ENCODE assay signal across 16 cellular contexts in the genomic region with DNA sequence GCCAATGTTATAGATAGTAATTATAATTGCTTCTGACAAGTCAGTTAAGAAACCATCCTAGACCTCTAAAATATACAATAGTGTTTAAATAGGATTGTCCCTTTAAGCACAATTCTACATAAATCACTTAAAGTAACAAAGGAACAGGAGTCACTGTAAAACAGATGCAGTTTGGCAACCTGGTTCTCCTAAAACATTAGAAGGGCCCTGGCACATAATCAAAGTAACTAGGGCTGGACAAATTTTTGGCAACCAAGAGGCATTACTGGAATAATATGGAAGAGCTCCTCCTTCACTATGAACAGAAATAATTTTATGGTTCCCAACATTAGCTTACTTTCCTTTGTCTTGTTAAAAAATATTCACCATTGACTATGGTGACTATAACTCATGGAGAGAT.
DNase-seq lines count a peak whose midpoint lies in the region; ATAC-seq, FAIRE-seq and TF ChIP-seq lines count a peak whose summit lies in the region.
"Had no signal": no experiment of that assay in that cellular context is flagged by ENCODE, and none has a peak within 500 bp of the region (broad histone marks: within the 10 kb centered on the region; RNA-seq: fewer than 3 reads in every experiment).

No MANE protein-coding gene starts in this region.

- no peaks in the 10 kb centered on the region for H3K27me3 ChIP-seq in astrocyte (ENCODE audit: insufficient read depth, low read length)

- no peak for ATAC-seq in HG02981 (IDR thresholded peaks at IDR 0.05; ENCODE audit: unreplicated experiment)
- ATAC-seq: K562 had no signal

- H3K27ac Mint-ChIP-seq in astrocyte (ENCODE audit: unreplicated experiment) = no peak overlapping the region
- H3K27ac Mint-ChIP-seq: CD14-positive monocyte; CD4-positive, alpha-beta memory T cell had no signal

- no peaks in the 10 kb centered on the region for H3K9me3 ChIP-seq in astrocyte (ENCODE audit: insufficient read depth, low read depth, low read length)
- H3K9me3 ChIP-seq: BLaER1, HAP-1 had no signal

- H3K9me3 Mint-ChIP-seq in astrocyte (ENCODE audit: unreplicated experiment) = no peaks in the 10 kb centered on the region
- H3K9me3 Mint-ChIP-seq: CD4-positive, alpha-beta memory T cell had no signal

- TF ChIP-seq CTCF in LNCaP clone FGC (IDR thresholded peaks at IDR 0.05; ENCODE audit: control insufficient read depth, extremely low read depth, insufficient read depth) (no peak), astrocyte (IDR thresholded peaks at IDR 0.05; ENCODE audit: insufficient read depth, low read depth, low read length) (no peak)

- no peak overlapping the region for H3K27ac ChIP-seq in astrocyte (ENCODE audit: low read depth, low read length)
- H3K27ac ChIP-seq: BLaER1 had no signal

- no peak overlapping the region for H3K9ac ChIP-seq in astrocyte (ENCODE audit: low read length)
- H3K9ac ChIP-seq: BLaER1 had no signal

- H3K36me3 Mint-ChIP-seq in astrocyte (ENCODE audit: low read depth, unreplicated experiment) = no peaks in the 10 kb centered on the region
- H3K36me3 Mint-ChIP-seq: CD14-positive monocyte; CD4-positive, alpha-beta memory T cell had no signal

- no peaks in the 10 kb centered on the region for H3K27me3 Mint-ChIP-seq in astrocyte (ENCODE audit: low read depth, unreplicated experiment)
- H3K27me3 Mint-ChIP-seq: CD4-positive, alpha-beta memory T cell had no signal

- FAIRE-seq in GM18507 (lab: Jason Lieb, UNC) (peak; percentile 53), astrocyte (lab: Jason Lieb, UNC) (peak; percentile 63)
- FAIRE-seq: H1, HTR-8/SVneo, K562 had no signal

- DNase-seq in GM18507 (ENCODE audit: extremely low spot score, insufficient read length, low read depth) = no peak
- DNase-seq in LNCaP clone FGC (ENCODE audit: low read depth) = peak; percentile 78
- DNase-seq in astrocyte (ENCODE audit: low read depth) = no peak
- no peak for DNase-seq in HK-2 (ENCODE audit: unreplicated experiment)
- DNase-seq in stimulated activated CD4-positive, alpha-beta T cell treated with anti-CD3 and anti-CD28 coated beads, Interleukin-12 subunit alpha, Interleukin-12 subunit beta, amount 100 ng/mL, for 4 hours = no peak
- DNase-seq: CD4-positive, alpha-beta memory T cell; DMS79 treated with DMSO at 0.1 percent for 48 hours; GF-D8; IMR-90 had no signal

- no peak overlapping the region for H2AFZ ChIP-seq in astrocyte (ENCODE audit: low read depth, low read length)

- H3K4me3 Mint-ChIP-seq in astrocyte (ENCODE audit: unreplicated experiment) = no peak overlapping the region
- H3K4me3 Mint-ChIP-seq: CD14-positive monocyte; CD4-positive, alpha-beta memory T cell had no signal

- H3K4me1 ChIP-seq in astrocyte (ENCODE audit: insufficient read depth, low read length) = no peaks in the 10 kb centered on the region
- H3K4me1 ChIP-seq: BLaER1 had no signal

- H4K20me1 ChIP-seq in astrocyte (ENCODE audit: insufficient read depth, low read length) = no peaks in the 10 kb centered on the region
- H4K20me1 ChIP-seq: BLaER1 had no signal

- no peaks in the 10 kb centered on the region for H3K79me2 ChIP-seq in astrocyte (ENCODE audit: insufficient read depth, low read length)

- H3K36me3 ChIP-seq in astrocyte (ENCODE audit: insufficient read depth, low read length) = no peaks in the 10 kb centered on the region
- H3K36me3 ChIP-seq: BLaER1, HAP-1 had no signal

- H3K4me3 ChIP-seq in LNCaP clone FGC (ENCODE audit: low read depth, low read length) (no peak overlapping the region), astrocyte (ENCODE audit: insufficient read depth, low read depth, low read length) (no peak overlapping the region)
- H3K4me3 ChIP-seq: BLaER1, HAP-1, K562 had no signal

- no peaks in the 10 kb centered on the region for H3K4me1 Mint-ChIP-seq in astrocyte (ENCODE audit: low read depth, unreplicated experiment)
- H3K4me1 Mint-ChIP-seq: CD4-positive, alpha-beta memory T cell had no signal

- H3K4me2 ChIP-seq in astrocyte (ENCODE audit: low read length) = no peak overlapping the region
- H3K4me2 ChIP-seq: BLaER1 had no signal
